Comparison of ENCODE assay signal across 16 cellular contexts in the genomic region with DNA sequence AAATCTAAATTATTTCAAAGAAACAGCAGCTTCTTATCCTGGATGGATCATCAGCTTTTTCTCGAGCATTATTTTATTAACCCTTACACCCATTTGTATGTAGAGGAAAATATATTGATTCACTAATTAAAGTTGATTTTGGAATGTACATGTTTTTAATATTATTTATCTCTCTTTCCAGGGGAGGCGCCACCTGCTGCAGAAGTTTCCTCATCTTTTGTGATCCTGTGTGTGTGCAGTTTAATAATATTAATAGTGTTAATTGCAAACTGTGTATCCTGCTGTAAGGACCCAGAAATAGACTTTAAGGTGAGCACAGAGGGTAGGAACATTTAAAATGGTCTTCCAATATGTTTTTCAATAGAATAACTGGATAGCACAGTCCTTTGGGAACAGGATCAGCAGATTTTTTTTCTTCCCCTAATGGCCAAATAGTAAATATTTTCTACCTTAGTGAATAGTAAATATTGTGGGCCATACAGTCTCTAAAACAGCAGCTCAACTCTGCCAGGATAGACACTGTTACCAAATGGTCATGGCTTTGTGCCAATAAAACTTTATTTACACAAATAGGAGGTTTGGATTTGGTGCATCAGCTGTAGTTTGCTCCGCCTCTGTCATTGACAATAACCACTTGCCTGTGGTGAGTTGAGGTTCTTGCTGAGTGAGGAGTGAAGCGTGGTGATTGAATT.
"Had no signal": no experiment of that assay in that cellular context is flagged by ENCODE, and none has a peak within 500 bp of the region (broad histone marks: within the 10 kb centered on the region; RNA-seq: fewer than 3 reads in every experiment).

No MANE protein-coding gene starts in this region.

- H3K36me3 ChIP-seq: uterus had no signal

- H3K9me3 Mint-ChIP-seq: activated naive CD4-positive, alpha-beta T cell treated with anti-CD3 and anti-CD28 coated beads, Interleukin-2, amount 50 U/mL, for 72 hours; activated T-cell treated with anti-CD3 and anti-CD28 coated beads, Interleukin-2, amount 50 U/mL, for 4 hours; naive thymus-derived CD4-positive, alpha-beta T cell had no signal

- H3K4me1 ChIP-seq: uterus had no signal

- ATAC-seq: activated naive CD4-positive, alpha-beta T cell treated with anti-CD3 and anti-CD28 coated beads, Interleukin-2, amount 50 U/mL, for 72 hours; activated T-cell treated with anti-CD3 and anti-CD28 coated beads, Interleukin-2, amount 50 U/mL, for 4 hours; body of pancreas had no signal

- H3K4me3 ChIP-seq: body of pancreas, lung, uterus had no signal

- H3K27me3 ChIP-seq: body of pancreas, uterus had no signal

- DNase-seq: activated CD4-positive, alpha-beta T cell treated with anti-CD3 and anti-CD28 coated beads, Interleukin-2, amount 50 U/mL, for 48 hours; activated effector memory CD4-positive, alpha-beta T cell treated with anti-CD3 and anti-CD28 coated beads, Interleukin-2, amount 50 U/mL, for 16 hours; activated T-cell treated with anti-CD3 and anti-CD28 coated beads, Interleukin-2, amount 50 U/mL, for 4 hours; amniotic stem cell; central memory CD4-positive, alpha-beta T cell; cortex of kidney; effector CD8-positive, alpha-beta T cell; kidney glomerular epithelial cell; naive thymus-derived CD4-positive, alpha-beta T cell; posterior cingulate gyrus; uterus had no signal

- H3K9me3 ChIP-seq: body of pancreas, uterus had no signal

- H3K27ac Mint-ChIP-seq: activated naive CD4-positive, alpha-beta T cell treated with anti-CD3 and anti-CD28 coated beads, Interleukin-2, amount 50 U/mL, for 72 hours; naive thymus-derived CD4-positive, alpha-beta T cell had no signal

- H3K4me3 Mint-ChIP-seq: activated T-cell treated with anti-CD3 and anti-CD28 coated beads, Interleukin-2, amount 50 U/mL, for 4 hours; naive thymus-derived CD4-positive, alpha-beta T cell had no signal

- FAIRE-seq: small intestine had no signal

- H3K27ac ChIP-seq: body of pancreas, epithelial cell of prostate, uterus had no signal
